16 cellular contexts compared by ENCODE assay signal in the genomic region with DNA sequence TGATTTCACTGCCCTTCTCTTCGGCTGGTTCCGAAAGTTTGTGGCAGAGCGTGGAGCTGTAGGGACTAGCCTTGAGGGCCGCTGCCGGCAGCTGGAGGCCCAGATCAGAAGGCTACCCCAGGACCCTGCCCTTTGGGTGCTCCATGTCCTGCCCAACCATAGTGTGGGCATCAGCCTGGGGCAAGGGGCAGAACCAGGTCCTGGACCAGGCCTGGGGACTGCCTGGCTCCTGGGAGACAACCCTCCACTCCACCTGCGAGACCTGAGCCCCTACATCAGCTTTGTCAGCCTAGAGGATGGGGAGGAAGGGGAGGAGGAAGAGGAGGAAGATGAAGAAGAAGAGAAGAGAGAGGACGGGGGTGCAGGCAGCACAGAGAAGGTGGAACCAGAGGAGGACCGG. TPM values are rescaled to one million over a fixed set of nuclear protein-coding genes. Genes with fewer than 3 reads are reported as not detected.
DNase-seq lines count a peak whose midpoint lies in the region; ATAC-seq, FAIRE-seq and TF ChIP-seq lines count a peak whose summit lies in the region.
"Had no signal": no experiment of that assay in that cellular context is flagged by ENCODE, and none has a peak within 500 bp of the region (broad histone marks: within the 10 kb centered on the region; RNA-seq: fewer than 3 reads in every experiment).

No MANE protein-coding gene starts in this region.

- H3K4me3 ChIP-seq in suprapubic skin (peak overlapping the region; percentile 90), sigmoid colon (no peak overlapping the region)

- POLR2A ChIA-PET in activated CD8-positive, alpha-beta T cell treated with anti-CD3 and anti-CD28 coated beads, Interleukin-2, amount 10 ng/mL, durations not matched to agents 7 days and 5 days (lab: Charles Lee): interaction anchor here (0.5 to 0.8 kb wide), 2 partner anchors 25 to 30 kb away, joined by 3 read pairs; no protein-coding TSS in a partner anchor

- CTCF ChIA-PET in activated naive CD4-positive, alpha-beta T cell treated with anti-CD3 and anti-CD28 coated beads for 36 hours (lab: Charles Lee): no interaction called here
- CTCF ChIA-PET in activated CD8-positive, alpha-beta T cell treated with anti-CD3 and anti-CD28 coated beads, Interleukin-2, amount 10 ng/mL, durations not matched to agents 7 days and 5 days (lab: Charles Lee): no interaction called here

- 95% methylated on average over 8 of the region's 8 CpGs for WGBS in suprapubic skin
- 94 to 97% methylated on average over 8 of the region's 8 CpGs for WGBS in sigmoid colon, 2 donors

- TF ChIP-seq EP300 in suprapubic skin (IDR thresholded peaks at IDR 0.05) (no peak), sigmoid colon (IDR thresholded peaks at IDR 0.05) (no peak)

- H3K4me1 ChIP-seq in suprapubic skin: peaks cover 27% of the 10 kb centered on the region
- peaks cover 0 to 19% (median 14%) of the 10 kb centered on the region in 4 donors for H3K4me1 ChIP-seq in sigmoid colon

- no peak for FAIRE-seq in H54 (lab: Jason Lieb, UNC)
- FAIRE-seq: pancreas had no signal

- H3K27me3 ChIP-seq in suprapubic skin (peaks cover 12% of the 10 kb centered on the region), sigmoid colon (peaks cover 5 to 24% (median 16%) of the 10 kb centered on the region in 3 donors)

- H3K36me3 ChIP-seq in suprapubic skin (no peaks in the 10 kb centered on the region), sigmoid colon (no peaks in the 10 kb centered on the region)
- H3K36me3 ChIP-seq: pancreas had no signal

- H3K4me1 Mint-ChIP-seq in activated naive CD4-positive, alpha-beta T cell treated with anti-CD3 and anti-CD28 coated beads for 36 hours (ENCODE audit: low read depth): peaks cover 22% of the 10 kb centered on the region
- H3K4me1 Mint-ChIP-seq in activated CD8-positive, alpha-beta T cell treated with anti-CD3 and anti-CD28 coated beads, Interleukin-2, amount 10 ng/mL, durations not matched to agents 7 days and 5 days (ENCODE audit: low read depth): peaks cover 27% of the 10 kb centered on the region
- H3K4me1 Mint-ChIP-seq in memory B cell: peaks cover 24% of the 10 kb centered on the region

- no peak overlapping the region for H3K27ac ChIP-seq in suprapubic skin
- H3K27ac ChIP-seq in sigmoid colon: no peak overlapping the region
- H3K27ac ChIP-seq: epithelial cell of prostate had no signal

- intact Hi-C loops in activated naive CD4-positive, alpha-beta T cell treated with anti-CD3 and anti-CD28 coated beads for 36 hours (cut with micrococcal nuclease): no loop called here
- intact Hi-C loops in sigmoid colon (cut with DNase I): no loop called here

- peak overlapping the region; percentile 70 for H3K4me3 Mint-ChIP-seq in activated naive CD4-positive, alpha-beta T cell treated with anti-CD3 and anti-CD28 coated beads for 36 hours
- H3K4me3 Mint-ChIP-seq in activated CD8-positive, alpha-beta T cell treated with anti-CD3 and anti-CD28 coated beads, Interleukin-2, amount 10 ng/mL, durations not matched to agents 7 days and 5 days: peak overlapping the region; percentile 69
- peak overlapping the region; percentile 81 for H3K4me3 Mint-ChIP-seq in memory B cell

- no peak overlapping the region for H3K27ac Mint-ChIP-seq in activated naive CD4-positive, alpha-beta T cell treated with anti-CD3 and anti-CD28 coated beads for 36 hours
- H3K27ac Mint-ChIP-seq in activated naive CD4-positive, alpha-beta T cell treated with anti-CD3 and anti-CD28 coated beads, Interleukin-2, amount 50 U/mL, for 72 hours: no peak overlapping the region
- H3K27ac Mint-ChIP-seq in activated CD8-positive, alpha-beta T cell treated with anti-CD3 and anti-CD28 coated beads, Interleukin-2, amount 10 ng/mL, durations not matched to agents 7 days and 5 days: peak overlapping the region; percentile 40
- H3K27ac Mint-ChIP-seq in memory B cell: peak overlapping the region; percentile 63

- H3K9me3 Mint-ChIP-seq in activated naive CD4-positive, alpha-beta T cell treated with anti-CD3 and anti-CD28 coated beads for 36 hours: no peaks in the 10 kb centered on the region
- no peaks in the 10 kb centered on the region for H3K9me3 Mint-ChIP-seq in activated naive CD4-positive, alpha-beta T cell treated with anti-CD3 and anti-CD28 coated beads, Interleukin-2, amount 50 U/mL, for 72 hours
- no peaks in the 10 kb centered on the region for H3K9me3 Mint-ChIP-seq in activated CD8-positive, alpha-beta T cell treated with anti-CD3 and anti-CD28 coated beads, Interleukin-2, amount 10 ng/mL, durations not matched to agents 7 days and 5 days (ENCODE audit: insufficient read depth)
- no peaks in the 10 kb centered on the region for H3K9me3 Mint-ChIP-seq in memory B cell

- DNase-seq in activated naive CD4-positive, alpha-beta T cell treated with anti-CD3 and anti-CD28 coated beads for 36 hours: no peak
- DNase-seq in activated naive CD4-positive, alpha-beta T cell treated with anti-CD3 and anti-CD28 coated beads, Interleukin-2, amount 50 U/mL, for 72 hours (ENCODE audit: low spot score in 2 of 2): no peak
- no peak for DNase-seq in activated CD8-positive, alpha-beta T cell treated with anti-CD3 and anti-CD28 coated beads, Interleukin-2, amount 10 ng/mL, durations not matched to agents 7 days and 5 days
- DNase-seq in memory B cell (ENCODE audit: low spot score in 2 of 2): no peak
- no peak for DNase-seq in suprapubic skin (ENCODE audit: low spot score in 2 of 2)
- DNase-seq in amniotic stem cell (lab: John Stamatoyannopoulos, UW): no peak
- DNase-seq in H54 (ENCODE audit: insufficient read length, low spot score): no peak
- DNase-seq in sigmoid colon: no peak
- DNase-seq: activated naive CD4-positive, alpha-beta T cell treated with Interleukin-2 at 50 U/mL for 16 hours; cerebellar nuclear complex; Kasumi-1; PC-3 had no signal

- H3K9me3 ChIP-seq in suprapubic skin (no peaks in the 10 kb centered on the region), sigmoid colon (no peaks in the 10 kb centered on the region)
- H3K9me3 ChIP-seq: pancreas had no signal

- TF ChIP-seq CTCF in suprapubic skin (IDR thresholded peaks at IDR 0.05) (no peak), sigmoid colon (IDR thresholded peaks at IDR 0.05) (no peak)

- H3K27me3 Mint-ChIP-seq in activated naive CD4-positive, alpha-beta T cell treated with anti-CD3 and anti-CD28 coated beads for 36 hours (ENCODE audit: low read depth): peaks cover 20% of the 10 kb centered on the region
- H3K27me3 Mint-ChIP-seq in activated CD8-positive, alpha-beta T cell treated with anti-CD3 and anti-CD28 coated beads, Interleukin-2, amount 10 ng/mL, durations not matched to agents 7 days and 5 days (ENCODE audit: low read depth): peaks cover 19% of the 10 kb centered on the region
- H3K27me3 Mint-ChIP-seq in memory B cell: peaks cover 15% of the 10 kb centered on the region

- H3K36me3 Mint-ChIP-seq in activated naive CD4-positive, alpha-beta T cell treated with anti-CD3 and anti-CD28 coated beads for 36 hours (ENCODE audit: low read depth): no peaks in the 10 kb centered on the region
- H3K36me3 Mint-ChIP-seq in activated naive CD4-positive, alpha-beta T cell treated with anti-CD3 and anti-CD28 coated beads, Interleukin-2, amount 50 U/mL, for 72 hours: no peaks in the 10 kb centered on the region
- no peaks in the 10 kb centered on the region for H3K36me3 Mint-ChIP-seq in activated CD8-positive, alpha-beta T cell treated with anti-CD3 and anti-CD28 coated beads, Interleukin-2, amount 10 ng/mL, durations not matched to agents 7 days and 5 days (ENCODE audit: low read depth)
- H3K36me3 Mint-ChIP-seq in memory B cell: no peaks in the 10 kb centered on the region

- ATAC-seq in activated naive CD4-positive, alpha-beta T cell treated with anti-CD3 and anti-CD28 coated beads, Interleukin-2, amount 50 U/mL, for 72 hours: no peak
- no peak for ATAC-seq in activated CD8-positive, alpha-beta T cell treated with anti-CD3 and anti-CD28 coated beads, Interleukin-2, amount 10 ng/mL, durations not matched to agents 7 days and 5 days
- ATAC-seq in memory B cell (ENCODE audit: low read depth): no peak

- no peak for TF ChIP-seq POLR2A in suprapubic skin (IDR thresholded peaks at IDR 0.05)
- no peak for TF ChIP-seq POLR2A in H54 (IDR thresholded peaks at IDR 0.05; ENCODE audit: low read depth, low read length)
- TF ChIP-seq POLR2A in sigmoid colon (IDR thresholded peaks at IDR 0.05): no peak

RNA-seq across cellular contexts. Expression of a gene that starts 0.9 kb away (rescaled TPM):
- 1 to 10 TPM; 2.0 to 2.3 TPM for total RNA-seq in activated naive CD4-positive, alpha-beta T cell treated with anti-CD3 and anti-CD28 coated beads for 36 hours
- total RNA-seq in activated naive CD4-positive, alpha-beta T cell treated with anti-CD3 and anti-CD28 coated beads, Interleukin-2, amount 50 U/mL, for 72 hours: 1 to 10 TPM; 4.9 to 6.1 TPM
- under 1 TPM; 0.50 to 0.89 TPM for total RNA-seq in activated CD8-positive, alpha-beta T cell treated with anti-CD3 and anti-CD28 coated beads, Interleukin-2, amount 10 ng/mL, durations not matched to agents 7 days and 5 days
- total RNA-seq in suprapubic skin: 10 to 100 TPM; 12.5 to 33.9 (median 18.8) TPM
- 1 to 10 TPM; 4.6 to 6.8 (median 5.3) TPM for total RNA-seq in sigmoid colon
- polyA plus RNA-seq in sigmoid colon: 10 to 100 TPM; 21.6 to 32.8 (median 29.0) TPM

RNA-seq across cellular contexts. Expression of a gene that starts 1.0 kb away (rescaled TPM):
- total RNA-seq in activated naive CD4-positive, alpha-beta T cell treated with anti-CD3 and anti-CD28 coated beads for 36 hours: under 1 TPM in 1 of 2 experiments, not detected in 1; 0.17 TPM
- total RNA-seq in activated naive CD4-positive, alpha-beta T cell treated with anti-CD3 and anti-CD28 coated beads, Interleukin-2, amount 50 U/mL, for 72 hours: under 1 TPM; 0.29 to 0.36 TPM
- not detected for total RNA-seq in activated CD8-positive, alpha-beta T cell treated with anti-CD3 and anti-CD28 coated beads, Interleukin-2, amount 10 ng/mL, durations not matched to agents 7 days and 5 days
- total RNA-seq in suprapubic skin (1 to 10 TPM in 2 of 4 donors, under 1 TPM in 2; 0.40 to 2.8 (median 1.3) TPM), sigmoid colon (under 1 TPM in 3 of 4 donors, not detected in 1; 0.36 to 0.55 (median 0.49) TPM)
- polyA plus RNA-seq in sigmoid colon: 1 to 10 TPM in 2 of 3 donors, not detected in 1; 1.1 to 1.2 TPM

RNA-seq across cellular contexts. Expression of a gene that starts 9.4 kb away (rescaled TPM):
- 10 to 100 TPM; 15.9 to 17.1 TPM for total RNA-seq in activated naive CD4-positive, alpha-beta T cell treated with anti-CD3 and anti-CD28 coated beads for 36 hours
- total RNA-seq in activated naive CD4-positive, alpha-beta T cell treated with anti-CD3 and anti-CD28 coated beads, Interleukin-2, amount 50 U/mL, for 72 hours: 10 to 100 TPM; 22.8 to 24.5 TPM
- total RNA-seq in activated CD8-positive, alpha-beta T cell treated with anti-CD3 and anti-CD28 coated beads, Interleukin-2, amount 10 ng/mL, durations not matched to agents 7 days and 5 days: 10 to 100 TPM; 23.0 to 27.2 TPM
- total RNA-seq in suprapubic skin (10 to 100 TPM; 15.0 to 38.0 (median 26.4) TPM), sigmoid colon (10 to 100 TPM; 31.1 to 43.6 (median 38.3) TPM)
- polyA plus RNA-seq in sigmoid colon: 10 to 100 TPM; 35.8 to 61.9 (median 47.4) TPM

RNA-seq across cellular contexts. Expression of a gene that starts 30.2 kb away (rescaled TPM):
- 100 to 1,000 TPM; 169 to 174 TPM for total RNA-seq in activated naive CD4-positive, alpha-beta T cell treated with anti-CD3 and anti-CD28 coated beads for 36 hours
- 100 to 1,000 TPM; 209 to 271 TPM for total RNA-seq in activated naive CD4-positive, alpha-beta T cell treated with anti-CD3 and anti-CD28 coated beads, Interleukin-2, amount 50 U/mL, for 72 hours
- total RNA-seq in activated CD8-positive, alpha-beta T cell treated with anti-CD3 and anti-CD28 coated beads, Interleukin-2, amount 10 ng/mL, durations not matched to agents 7 days and 5 days: 100 to 1,000 TPM; 302 to 316 TPM
- 10 to 100 TPM; 12.1 to 20.6 (median 16.0) TPM for total RNA-seq in suprapubic skin
- 10 to 100 TPM; 22.1 to 35.7 (median 28.2) TPM for total RNA-seq in sigmoid colon
- polyA plus RNA-seq in sigmoid colon: 10 to 100 TPM; 38.4 to 51.7 (median 39.3) TPM

RNA-seq across cellular contexts. Expression of a gene that starts 31.1 kb away (rescaled TPM):
- total RNA-seq in activated naive CD4-positive, alpha-beta T cell treated with anti-CD3 and anti-CD28 coated beads for 36 hours: not detected
- not detected for total RNA-seq in activated naive CD4-positive, alpha-beta T cell treated with anti-CD3 and anti-CD28 coated beads, Interleukin-2, amount 50 U/mL, for 72 hours
- total RNA-seq in activated CD8-positive, alpha-beta T cell treated with anti-CD3 and anti-CD28 coated beads, Interleukin-2, amount 10 ng/mL, durations not matched to agents 7 days and 5 days: not detected
- not detected for total RNA-seq in suprapubic skin
- total RNA-seq in sigmoid colon: not detected
- 10 to 100 TPM in 2 of 3 donors, 1 to 10 TPM in 1; 7.8 to 19.2 (median 11.1) TPM for polyA plus RNA-seq in sigmoid colon
- total RNA-seq: NCI-H460, PC-3, subcutaneous adipose tissue had no signal

Comparison
In these comparisons a context has a peak if more than half of its experiments do, and no peak if none do; other contexts are left out.
1. H3K27ac Mint-ChIP-seq: peak in activated CD8-positive, alpha-beta T cell treated with anti-CD3 and anti-CD28 coated beads, Interleukin-2, amount 10 ng/mL, durations not matched to agents 7 days and 5 days (single experiment) and memory B cell (single experiment); none in activated naive CD4-positive, alpha-beta T cell treated with anti-CD3 and anti-CD28 coated beads for 36 hours (single experiment) and activated naive CD4-positive, alpha-beta T cell treated with anti-CD3 and anti-CD28 coated beads, Interleukin-2, amount 50 U/mL, for 72 hours (0 of 2).
2. Peak in every context shown above with its lines, with median percentiles within 50 percentile points of each other: H3K4me3 Mint-ChIP-seq.